Comparison of ENCODE assay signal across 8 cellular contexts in genomic region chr17:65561394-65562205, GRCh38. TPM values are rescaled to one million over a fixed set of nuclear protein-coding genes. Genes with fewer than 3 reads are reported as not detected.
DNase-seq lines count a peak whose midpoint lies in the region; ATAC-seq and TF ChIP-seq lines count a peak whose summit lies in the region.

AXIN2 (minus strand) TSS chr17:65561648; CDS start chr17:65558620, 3,028 bp downstream.

- TF ChIP-seq CTCF in AG09309 (IDR thresholded peaks at IDR 0.05; ENCODE audit: control insufficient read depth, insufficient read depth, low read depth, low read length, missing control alignments) = no peak

- DNase-seq in AG09309 (ENCODE audit: low read depth) (peak; percentile 38), GM19238 (ENCODE audit: insufficient read length, low spot score) (peak; percentile 76), NCI-H524 (lab: John Stamatoyannopoulos, UW) (peak; percentile 90), lung microvascular endothelial cell (ENCODE audit: low read depth in 2 of 2) (peak; percentile 94 to 95)
- DNase-seq in activated CD8-positive, alpha-beta memory T cell treated with anti-CD3 and anti-CD28 coated beads for 1 hour (ENCODE audit: extremely low read depth in 1 of 2, low read depth in 1 of 2) = peak; percentile 59 to 83
- peak; percentile 83 for DNase-seq in effector CD4-positive, alpha-beta T cell
- DNase-seq in stimulated activated CD4-positive, alpha-beta T cell treated with anti-CD3 and anti-CD28 coated beads, TNF-alpha, amount 100 ng/mL, for 24 hours (ENCODE audit: low read depth in 3 of 3) = peak; percentile 69 to 84 (median 70)

- H3K4me3 ChIP-seq in AG09309 (ENCODE audit: control insufficient read depth, low read depth, low read length) = peak within 1 kb of the TSS; percentile 55

- ATAC-seq in HG03432 (IDR thresholded peaks at IDR 0.05; ENCODE audit: unreplicated experiment) = peak; percentile 89

RNA-seq across cellular contexts. Expression of gene AXIN2, which starts in this region (rescaled TPM):
- 1.6 and 2.4 TPM in 2 replicates for total RNA-seq in lung microvascular endothelial cell

Comparison
In these comparisons a context has a peak if more than half of its experiments do, and no peak if none do; other contexts are left out.
1. Peak in every context shown above with its lines: DNase-seq, ATAC-seq and H3K4me3 ChIP-seq.
2. DNase-seq: peak in every context shown above with its lines; median percentile 94 in lung microvascular endothelial cell; 90 in NCI-H524; 83 in effector CD4-positive, alpha-beta T cell; 76 in GM19238; 71 in activated CD8-positive, alpha-beta memory T cell treated with anti-CD3 and anti-CD28 coated beads for 1 hour; 70 in stimulated activated CD4-positive, alpha-beta T cell treated with anti-CD3 and anti-CD28 coated beads, TNF-alpha, amount 100 ng/mL, for 24 hours; 38 in AG09309.